In genomic region chr17:81911277-81911961, GRCh38 we compare ENCODE assay signal across 8 cellular contexts. TPM values are rescaled to one million over a fixed set of nuclear protein-coding genes. Genes with fewer than 3 reads are reported as not detected.
DNase-seq lines count a peak whose midpoint lies in the region; ATAC-seq and TF ChIP-seq lines count a peak whose summit lies in the region.

PCYT2 (minus strand) TSS chr17:81911399; CDS start chr17:81911355, 44 bp downstream.

- peaks cover 45% of the 10 kb centered on the region for H3K36me3 Mint-ChIP-seq in CD8-positive, alpha-beta T cell
- H3K36me3 Mint-ChIP-seq in mesothelial cell of epicardium, result peaks cover 11% of the 10 kb centered on the region

- H3K4me1 ChIP-seq in CD8-positive, alpha-beta T cell (ENCODE audit: insufficient read depth, low read length), result peaks cover 18% of the 10 kb centered on the region
- H3K4me1 ChIP-seq in HUES64 (ENCODE audit: insufficient read depth, low read length), result no peaks in the 10 kb centered on the region
- H3K4me1 ChIP-seq in NT2/D1 (ENCODE audit: insufficient read depth, insufficient read length), result peaks cover 14% of the 10 kb centered on the region

- CTCF ChIA-PET in CD8-positive, alpha-beta T cell (lab: Charles Lee), result no interaction called here

- H3K4me3 Mint-ChIP-seq in CD8-positive, alpha-beta T cell, result peak within 1 kb of the TSS; percentile 85
- H3K4me3 Mint-ChIP-seq in mesothelial cell of epicardium, result peak within 1 kb of the TSS; percentile 82

- no peaks in the 10 kb centered on the region for H3K9me3 ChIP-seq in CD8-positive, alpha-beta T cell (ENCODE audit: low read length)
- H3K9me3 ChIP-seq in HUES64 (ENCODE audit: insufficient read depth, low read depth, low read length) (no peaks in the 10 kb centered on the region), NT2/D1 (ENCODE audit: insufficient read depth, low read length) (no peaks in the 10 kb centered on the region)

- no peaks in the 10 kb centered on the region for H3K27me3 ChIP-seq in CD8-positive, alpha-beta T cell (ENCODE audit: insufficient read depth, low read length)
- H3K27me3 ChIP-seq in HUES64 (ENCODE audit: insufficient read depth, low read length), result peaks cover 10% of the 10 kb centered on the region
- H3K27me3 ChIP-seq in NT2/D1 (ENCODE audit: insufficient read depth, insufficient read length), result peaks cover 10% of the 10 kb centered on the region

- H3K4me3 ChIP-seq in CD8-positive, alpha-beta T cell (ENCODE audit: low read depth, low read length), result peak within 1 kb of the TSS; percentile 73
- H3K4me3 ChIP-seq in HUES64 (ENCODE audit: low read length) (peak within 1 kb of the TSS; percentile 85), NT2/D1 (ENCODE audit: insufficient read length, low read depth) (peak within 1 kb of the TSS; percentile 90)

- DNase-seq in CD8-positive, alpha-beta T cell, result peak; percentile 85 to 94 (median 91)
- DNase-seq in NT2/D1 (ENCODE audit: low read depth, low spot score) (peak; percentile 57), mesothelial cell of epicardium (ENCODE audit: low spot score in 2 of 2, unreplicated experiment in 2 of 2) (peak; percentile 91 to 92)
- DNase-seq in activated CD8-positive, alpha-beta memory T cell treated with anti-CD3 and anti-CD28 coated beads, Interleukin-2, amount 50 U/mL, for 24 hours (ENCODE audit: extremely low read depth), result peak; percentile 76
- DNase-seq in stimulated activated CD8-positive, alpha-beta memory T cell treated with anti-CD3 and anti-CD28 coated beads, Interleukin-15, amount 100 ng/mL, for 48 hours (ENCODE audit: low read depth in 2 of 2), result peak; percentile 85 to 89

- WGBS in HUES64, result 8% methylated on average over 69 of the region's 84 CpGs

- peak within 1 kb of the TSS; percentile 73 for H3K9ac ChIP-seq in HUES64 (ENCODE audit: low read depth, low read length)
- peak within 1 kb of the TSS; percentile 91 for H3K9ac ChIP-seq in NT2/D1 (ENCODE audit: insufficient read length, low read depth)

- intact Hi-C loops in CD8-positive, alpha-beta T cell (cut with DNase I, micrococcal nuclease), result loop anchor here (1.0 to 10.0 kb wide), 7 partner anchors 17 to 543 kb away; partner anchors contain the start of genes ALYREF (in 2 of the 2), ANAPC11 (in 2 of the 2), ARHGDIA (in 1 of the 2) and CYBC1 (in 1 of the 2)

- peak; percentile 94 for ATAC-seq in CD8-positive, alpha-beta T cell
- ATAC-seq in GM21360 (IDR thresholded peaks at IDR 0.05; ENCODE audit: unreplicated experiment), result peak; percentile 69

- in situ Hi-C loops in endometrial microvascular endothelial cells (cut with HindIII; ENCODE audit: inconsistent ontology term, low pct_unique_long_range_greater_than_20kb, low sequenced_read_pairs), result no loop called here

- H3K27ac ChIP-seq in CD8-positive, alpha-beta T cell (ENCODE audit: low read depth, low read length), result peak within 1 kb of the TSS; percentile 37
- peak within 1 kb of the TSS; percentile 29; the same call in 1 of the 2 replicates for H3K27ac ChIP-seq in HUES64 (ENCODE audit: low read depth, low read length)

- no peaks in the 10 kb centered on the region for H3K27me3 Mint-ChIP-seq in CD8-positive, alpha-beta T cell (ENCODE audit: low read depth)
- no peaks in the 10 kb centered on the region for H3K27me3 Mint-ChIP-seq in mesothelial cell of epicardium (ENCODE audit: low read depth)

- H3K4me1 Mint-ChIP-seq in CD8-positive, alpha-beta T cell (ENCODE audit: low read depth), result peaks cover 20% of the 10 kb centered on the region
- peaks cover 3% of the 10 kb centered on the region for H3K4me1 Mint-ChIP-seq in mesothelial cell of epicardium

- no peak for TF ChIP-seq CTCF in CD8-positive, alpha-beta T cell (IDR thresholded peaks at IDR 0.05)
- peak; percentile 35 for TF ChIP-seq CTCF in mesothelial cell of epicardium (IDR thresholded peaks at IDR 0.05; ENCODE audit: unreplicated experiment)

- no peaks in the 10 kb centered on the region for H3K9me3 Mint-ChIP-seq in CD8-positive, alpha-beta T cell
- no peaks in the 10 kb centered on the region for H3K9me3 Mint-ChIP-seq in mesothelial cell of epicardium

- peaks cover 34% of the 10 kb centered on the region for H3K36me3 ChIP-seq in CD8-positive, alpha-beta T cell (ENCODE audit: insufficient read depth, low read length)
- H3K36me3 ChIP-seq in HUES64 (ENCODE audit: insufficient read depth, low read length) (peaks cover 36% of the 10 kb centered on the region), NT2/D1 (ENCODE audit: insufficient read depth, insufficient read length, low read length) (peaks cover 78% of the 10 kb centered on the region)

- POLR2A ChIA-PET in CD8-positive, alpha-beta T cell (lab: Charles Lee), result interaction anchor here (1.1 kb wide), 1 partner anchor 126 kb away, joined by 3 read pairs; the partner anchor contains the start of gene DCXR

- H3K27ac Mint-ChIP-seq in CD8-positive, alpha-beta T cell, result peak within 1 kb of the TSS; percentile 55
- H3K27ac Mint-ChIP-seq in mesothelial cell of epicardium, result peak within 1 kb of the TSS; percentile 64

RNA-seq across cellular contexts. Expression of gene PCYT2, which starts in this region (rescaled TPM):
- 10 to 100 TPM; 18.0 to 18.1 TPM for total RNA-seq in CD8-positive, alpha-beta T cell
- 37.6 TPM for polyA plus RNA-seq in HUES64 (2013, experiment 1 of 2)
- 35.9 TPM for polyA plus RNA-seq in HUES64 (2013, experiment 2 of 2)
- total RNA-seq in endometrial microvascular endothelial cells (ENCODE audit: inconsistent ontology term), result 41.0 TPM
- 16.8 to 20.5 TPM (median 17.5 TPM) in 3 replicates for total RNA-seq in mesothelial cell of epicardium

Comparison
In these comparisons a context has a peak if more than half of its experiments do, and no peak if none do; other contexts are left out.
1. Peak in every context shown above with its lines: DNase-seq, ATAC-seq, H3K4me3 ChIP-seq and H3K27ac ChIP-seq.